In genomic region chr2:64982311-64982857, GRCh38 we compare ENCODE assay signal across 15 cellular contexts. TPM values are rescaled to one million over a fixed set of nuclear protein-coding genes. Genes with fewer than 3 reads are reported as not detected.
DNase-seq lines count a peak whose midpoint lies in the region; ATAC-seq and TF ChIP-seq lines count a peak whose summit lies in the region.
"Had no signal": no experiment of that assay in that cellular context is flagged by ENCODE, and none has a peak within 500 bp of the region (broad histone marks: within the 10 kb centered on the region; RNA-seq: fewer than 3 reads in every experiment).

No MANE protein-coding gene starts in this region.

- in situ Hi-C loops in GM13977 (cut with MboI; ENCODE audit: low pct_unique_long_range_greater_than_20kb, low sequenced_read_pairs, unreplicated experiment) = no loop called here

- POLR2A ChIA-PET in activated B cell treated with CpG ODN at 0.5 μM for 24 hours (lab: Charles Lee) = interaction anchor here (0.9 kb wide), 1 partner anchor 64 kb away, joined by 3 read pairs; no protein-coding TSS in a partner anchor

- DNase-seq in GM13977 (ENCODE audit: low spot score) (peak; percentile 65), activated B cell treated with CpG ODN at 0.5 μM for 24 hours (no peak), midbrain (lab: John Stamatoyannopoulos, UW) (no peak), EL (no peak), COLO829 (ENCODE audit: low spot score) (no peak)
- DNase-seq: activated CD4-positive, CD25-positive, alpha-beta regulatory T cell treated with anti-CD3 and anti-CD28 coated beads, Interleukin-2, amount 50 U/mL, for 72 hours; glutamatergic neuron; left lung; stimulated activated CD4-positive, alpha-beta T cell treated with anti-CD3 and anti-CD28 coated beads, Interleukin-2, amount 100 ng/mL, for 24 hours; substantia nigra had no signal

- H3K9me3 Mint-ChIP-seq in activated B cell treated with CpG ODN at 0.5 μM for 24 hours = no peaks in the 10 kb centered on the region
- H3K9me3 Mint-ChIP-seq: IgD-negative memory B cell had no signal

- CTCF ChIA-PET in activated B cell treated with CpG ODN at 0.5 μM for 24 hours (lab: Charles Lee) = interaction anchor here (0.6 to 1.0 kb wide), 2 partner anchors 64 to 118 kb away, joined by 4 to 5 read pairs; no protein-coding TSS in a partner anchor

- ATAC-seq in GM19372 (IDR thresholded peaks at IDR 0.05; ENCODE audit: low read depth, unreplicated experiment) (peak; percentile 45), HG02938 (IDR thresholded peaks at IDR 0.05; ENCODE audit: unreplicated experiment) (peak; percentile 43), activated B cell treated with CpG ODN at 0.5 μM for 24 hours (ENCODE audit: low read depth) (peak; percentile 30), esophagus mucosa (no peak)
- ATAC-seq: left lung had no signal

- peak overlapping the region; percentile 66 for H3K27ac Mint-ChIP-seq in activated B cell treated with CpG ODN at 0.5 μM for 24 hours
- H3K27ac Mint-ChIP-seq: CD14-positive monocyte had no signal

- peaks cover 21% of the 10 kb centered on the region for H3K4me1 Mint-ChIP-seq in activated B cell treated with CpG ODN at 0.5 μM for 24 hours

- no peaks in the 10 kb centered on the region for H3K27me3 Mint-ChIP-seq in activated B cell treated with CpG ODN at 0.5 μM for 24 hours
- H3K27me3 Mint-ChIP-seq: IgD-negative memory B cell had no signal

- peaks cover 2% of the 10 kb centered on the region for H3K36me3 Mint-ChIP-seq in activated B cell treated with CpG ODN at 0.5 μM for 24 hours (ENCODE audit: low read depth)
- H3K36me3 Mint-ChIP-seq: CD14-positive monocyte had no signal

- no peak for TF ChIP-seq CTCF in GM13977 (IDR thresholded peaks at IDR 0.05; ENCODE audit: extremely low read depth, insufficient read depth, missing control alignments)
- no peak for TF ChIP-seq CTCF in activated B cell treated with CpG ODN at 0.5 μM for 24 hours (IDR thresholded peaks at IDR 0.05)

- intact Hi-C loops in activated B cell treated with CpG ODN at 0.5 μM for 24 hours (cut with micrococcal nuclease) = no loop called here

- no peak overlapping the region for H3K4me3 Mint-ChIP-seq in activated B cell treated with CpG ODN at 0.5 μM for 24 hours
- H3K4me3 Mint-ChIP-seq: CD14-positive monocyte, IgD-negative memory B cell had no signal

RNA-seq across cellular contexts. Expression of gene SLC1A4, which starts 6.8 kb away (rescaled TPM):
- total RNA-seq in activated B cell treated with CpG ODN at 0.5 μM for 24 hours (32.1 and 35.4 TPM in 2 replicates), esophagus mucosa (12.6 TPM)
